In the genomic region with DNA sequence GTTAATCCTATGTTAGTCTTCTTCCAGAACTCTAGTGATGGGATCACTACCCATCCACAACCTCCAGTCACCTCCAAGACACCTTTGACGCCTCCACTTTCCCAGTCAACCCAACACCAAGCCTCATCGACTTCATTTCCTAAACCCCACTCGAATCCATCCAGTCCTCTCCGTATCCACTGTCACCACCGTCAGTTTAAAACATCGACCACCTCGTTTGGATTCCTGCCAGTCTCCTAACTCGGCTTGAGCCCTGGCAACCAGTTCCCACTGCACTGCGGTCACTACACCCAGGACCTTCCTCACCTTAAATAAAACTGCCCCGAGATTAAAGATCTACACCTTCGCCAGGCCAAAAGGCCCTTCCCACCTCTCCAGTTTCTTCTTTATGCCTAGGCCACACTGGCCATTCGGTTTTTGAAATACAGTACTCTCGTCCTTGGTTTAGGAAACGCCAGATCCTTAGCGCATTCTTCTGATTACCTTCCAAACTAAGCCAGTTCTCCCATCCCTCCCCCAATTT, we compare ENCODE assay signal across 8 cellular contexts. TPM values are rescaled to one million over a fixed set of nuclear protein-coding genes. Genes with fewer than 3 reads are reported as not detected.
DNase-seq lines count a peak whose midpoint lies in the region; ATAC-seq lines count a peak whose summit lies in the region.

No MANE protein-coding gene starts in this region.

- no peaks in the 10 kb centered on the region for H3K27me3 ChIP-seq in thymus (ENCODE audit: control insufficient read depth, insufficient read depth)

- peaks cover 31% of the 10 kb centered on the region for H3K4me1 ChIP-seq in thymus (ENCODE audit: control insufficient read depth, insufficient read depth, low read length)

- CTCF ChIA-PET in activated CD8-positive, alpha-beta memory T cell treated with anti-CD3 and anti-CD28 coated beads, Interleukin-2, amount 10 ng/mL, durations not matched to agents 7 days and 5 days (lab: Charles Lee) = interaction anchor here (0.9 to 5.4 kb wide), 4 partner anchors 9 to 87 kb away, joined by 3 to 39 read pairs (median 8); a partner anchor contains a TSS

- H3K9me3 Mint-ChIP-seq in activated CD8-positive, alpha-beta memory T cell treated with anti-CD3 and anti-CD28 coated beads, Interleukin-2, amount 10 ng/mL, durations not matched to agents 7 days and 5 days (ENCODE audit: low read depth) = no peaks in the 10 kb centered on the region
- no peaks in the 10 kb centered on the region for H3K9me3 Mint-ChIP-seq in activated naive CD8-positive, alpha-beta T cell (ENCODE audit: low read depth)

- peak overlapping the region; percentile 96 for H3K4me3 ChIP-seq in thymus (ENCODE audit: low read length)

- no peaks in the 10 kb centered on the region for H3K36me3 ChIP-seq in thymus (ENCODE audit: control insufficient read depth, insufficient read depth)

- DNase-seq in activated CD8-positive, alpha-beta memory T cell treated with anti-CD3 and anti-CD28 coated beads, Interleukin-2, amount 10 ng/mL, durations not matched to agents 7 days and 5 days = no peak
- no peak for DNase-seq in activated CD8-positive, alpha-beta memory T cell treated with anti-CD3 and anti-CD28 coated beads, Interleukin-2, amount 50 U/mL, for 4 hours
- DNase-seq in left kidney (ENCODE audit: low read depth, low spot score) = peak; percentile 39
- DNase-seq in iPS-NIHi11 (ENCODE audit: low spot score) = no peak

- H3K9me3 ChIP-seq in thymus (ENCODE audit: control insufficient read depth) = no peaks in the 10 kb centered on the region

- H3K27ac ChIP-seq in thymus (ENCODE audit: low read depth) = peak overlapping the region; percentile 100

- no peaks in the 10 kb centered on the region for H3K27me3 Mint-ChIP-seq in activated CD8-positive, alpha-beta memory T cell treated with anti-CD3 and anti-CD28 coated beads, Interleukin-2, amount 10 ng/mL, durations not matched to agents 7 days and 5 days
- no peaks in the 10 kb centered on the region for H3K27me3 Mint-ChIP-seq in activated naive CD8-positive, alpha-beta T cell

- H3K4me3 Mint-ChIP-seq in activated CD8-positive, alpha-beta memory T cell treated with anti-CD3 and anti-CD28 coated beads, Interleukin-2, amount 10 ng/mL, durations not matched to agents 7 days and 5 days = peak overlapping the region; percentile 87
- H3K4me3 Mint-ChIP-seq in activated naive CD8-positive, alpha-beta T cell = peak overlapping the region; percentile 93

- H3K27ac Mint-ChIP-seq in activated CD8-positive, alpha-beta memory T cell treated with anti-CD3 and anti-CD28 coated beads, Interleukin-2, amount 10 ng/mL, durations not matched to agents 7 days and 5 days = peak overlapping the region; percentile 98
- peak overlapping the region; percentile 96 for H3K27ac Mint-ChIP-seq in activated naive CD8-positive, alpha-beta T cell

- H3K4me1 Mint-ChIP-seq in activated CD8-positive, alpha-beta memory T cell treated with anti-CD3 and anti-CD28 coated beads, Interleukin-2, amount 10 ng/mL, durations not matched to agents 7 days and 5 days = peaks cover 51% of the 10 kb centered on the region
- H3K4me1 Mint-ChIP-seq in activated naive CD8-positive, alpha-beta T cell (ENCODE audit: low read depth) = peaks cover 54% of the 10 kb centered on the region

- WGBS in thymus = 74% methylated on average over 15 of the region's 15 CpGs

- no peak for ATAC-seq in activated CD8-positive, alpha-beta memory T cell treated with anti-CD3 and anti-CD28 coated beads, Interleukin-2, amount 10 ng/mL, durations not matched to agents 7 days and 5 days
- ATAC-seq in HG03280 (IDR thresholded peaks at IDR 0.05; ENCODE audit: unreplicated experiment) (no peak), HG03342 (IDR thresholded peaks at IDR 0.05; ENCODE audit: unreplicated experiment) (no peak)

- H3K36me3 Mint-ChIP-seq in activated CD8-positive, alpha-beta memory T cell treated with anti-CD3 and anti-CD28 coated beads, Interleukin-2, amount 10 ng/mL, durations not matched to agents 7 days and 5 days = peaks cover 5% of the 10 kb centered on the region
- peaks cover 3% of the 10 kb centered on the region for H3K36me3 Mint-ChIP-seq in activated naive CD8-positive, alpha-beta T cell

RNA-seq across cellular contexts. Expression of a gene that starts 1.2 kb away (rescaled TPM):
- total RNA-seq in activated CD8-positive, alpha-beta memory T cell treated with anti-CD3 and anti-CD28 coated beads, Interleukin-2, amount 10 ng/mL, durations not matched to agents 7 days and 5 days = 10 to 100 TPM; 41.2 to 47.3 TPM
- 134 TPM for polyA plus RNA-seq in thymus

RNA-seq across cellular contexts. Expression of a gene that starts 24.7 kb away (rescaled TPM):
- total RNA-seq in activated CD8-positive, alpha-beta memory T cell treated with anti-CD3 and anti-CD28 coated beads, Interleukin-2, amount 10 ng/mL, durations not matched to agents 7 days and 5 days = 100 to 1,000 TPM; 189 to 225 TPM
- 293 TPM for polyA plus RNA-seq in thymus
